1 cellular context compared by ENCODE assay signal in the genomic region with DNA sequence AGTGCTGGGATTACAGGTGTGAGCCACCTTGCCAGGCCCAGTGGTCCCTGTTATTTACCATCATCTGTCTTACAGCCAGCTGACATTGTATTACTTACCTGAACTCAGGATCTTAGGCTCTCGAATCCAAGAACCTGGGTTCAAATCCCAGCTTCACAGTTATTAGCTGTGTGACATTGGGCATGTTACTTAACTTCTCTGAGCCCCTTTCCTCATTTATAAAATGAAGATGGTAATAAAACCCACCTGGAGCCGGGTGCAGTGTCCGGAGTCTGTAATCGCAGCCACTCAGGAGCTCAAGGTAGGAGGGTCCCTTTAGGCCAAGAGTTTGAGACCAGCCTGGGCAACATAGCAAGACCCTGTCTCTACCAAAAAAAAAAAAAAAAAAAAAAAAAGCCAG.
TF ChIP-seq lines count a peak whose summit lies in the region.

No MANE protein-coding gene starts in this region.

TF ChIP-seq in K562, 482 proteins besides CTCF, POLR2A, EP300 and RAD21 (continued from another document):
- TF ChIP-seq ZNF121 (CRISPR knock-in tag; conservative IDR thresholded peaks at IDR 0.05) (peak; percentile 70), RBM25 (IDR thresholded peaks at IDR 0.05; ENCODE audit: low read depth, low read length, severe bottlenecking) (peak; percentile 57), KDM1A (IDR thresholded peaks at IDR 0.05) (0 out of 4 replicates have a peak, but pooled peaks have one; percentile 15 to 39)
